ENCODE assay signal across 1 cellular context in the genomic region with DNA sequence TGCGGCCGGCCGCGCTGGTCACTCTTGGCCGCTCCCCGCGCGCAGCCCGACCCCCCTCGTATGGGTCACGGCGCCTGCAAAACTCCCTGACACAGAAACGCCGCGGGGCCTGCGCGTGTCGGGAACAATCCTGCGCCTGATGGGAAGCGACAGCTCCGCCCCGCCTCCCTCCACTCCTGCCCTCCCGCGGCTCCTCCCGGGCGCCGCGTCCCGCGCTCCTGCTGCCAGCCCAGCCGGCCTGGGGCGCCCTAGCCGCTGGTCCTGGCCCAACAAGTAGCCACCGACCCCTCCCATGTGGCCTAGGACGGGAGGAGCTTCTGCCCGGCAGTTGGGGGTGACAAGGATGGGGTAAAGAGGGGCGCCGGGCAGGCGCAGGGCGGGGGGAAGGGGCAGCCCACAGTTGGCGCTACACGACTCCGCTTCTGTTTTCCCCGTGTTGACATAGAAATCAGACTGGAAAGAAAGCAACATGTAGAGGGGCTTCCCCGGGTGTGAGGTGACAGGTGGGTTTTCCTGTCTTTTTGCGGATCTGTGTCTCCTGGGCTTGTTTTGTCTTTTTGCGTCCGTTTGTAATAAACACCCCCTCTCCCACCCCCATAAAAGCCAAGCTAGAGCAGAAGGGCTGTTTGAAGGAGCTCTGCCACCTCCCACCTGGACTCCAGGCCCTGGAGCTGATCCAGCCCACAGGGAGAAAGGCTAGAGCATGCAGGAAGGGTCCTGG.
A peak's percentile ranks its signal among the peaks of the same experiment; 100 is the strongest.
TF ChIP-seq lines count a peak whose summit lies in the region.

No MANE protein-coding gene starts in this region.

TF ChIP-seq in GM23338, 12 proteins besides CTCF, POLR2A, EP300 and RAD21:
- TF ChIP-seq, protein P1, sequence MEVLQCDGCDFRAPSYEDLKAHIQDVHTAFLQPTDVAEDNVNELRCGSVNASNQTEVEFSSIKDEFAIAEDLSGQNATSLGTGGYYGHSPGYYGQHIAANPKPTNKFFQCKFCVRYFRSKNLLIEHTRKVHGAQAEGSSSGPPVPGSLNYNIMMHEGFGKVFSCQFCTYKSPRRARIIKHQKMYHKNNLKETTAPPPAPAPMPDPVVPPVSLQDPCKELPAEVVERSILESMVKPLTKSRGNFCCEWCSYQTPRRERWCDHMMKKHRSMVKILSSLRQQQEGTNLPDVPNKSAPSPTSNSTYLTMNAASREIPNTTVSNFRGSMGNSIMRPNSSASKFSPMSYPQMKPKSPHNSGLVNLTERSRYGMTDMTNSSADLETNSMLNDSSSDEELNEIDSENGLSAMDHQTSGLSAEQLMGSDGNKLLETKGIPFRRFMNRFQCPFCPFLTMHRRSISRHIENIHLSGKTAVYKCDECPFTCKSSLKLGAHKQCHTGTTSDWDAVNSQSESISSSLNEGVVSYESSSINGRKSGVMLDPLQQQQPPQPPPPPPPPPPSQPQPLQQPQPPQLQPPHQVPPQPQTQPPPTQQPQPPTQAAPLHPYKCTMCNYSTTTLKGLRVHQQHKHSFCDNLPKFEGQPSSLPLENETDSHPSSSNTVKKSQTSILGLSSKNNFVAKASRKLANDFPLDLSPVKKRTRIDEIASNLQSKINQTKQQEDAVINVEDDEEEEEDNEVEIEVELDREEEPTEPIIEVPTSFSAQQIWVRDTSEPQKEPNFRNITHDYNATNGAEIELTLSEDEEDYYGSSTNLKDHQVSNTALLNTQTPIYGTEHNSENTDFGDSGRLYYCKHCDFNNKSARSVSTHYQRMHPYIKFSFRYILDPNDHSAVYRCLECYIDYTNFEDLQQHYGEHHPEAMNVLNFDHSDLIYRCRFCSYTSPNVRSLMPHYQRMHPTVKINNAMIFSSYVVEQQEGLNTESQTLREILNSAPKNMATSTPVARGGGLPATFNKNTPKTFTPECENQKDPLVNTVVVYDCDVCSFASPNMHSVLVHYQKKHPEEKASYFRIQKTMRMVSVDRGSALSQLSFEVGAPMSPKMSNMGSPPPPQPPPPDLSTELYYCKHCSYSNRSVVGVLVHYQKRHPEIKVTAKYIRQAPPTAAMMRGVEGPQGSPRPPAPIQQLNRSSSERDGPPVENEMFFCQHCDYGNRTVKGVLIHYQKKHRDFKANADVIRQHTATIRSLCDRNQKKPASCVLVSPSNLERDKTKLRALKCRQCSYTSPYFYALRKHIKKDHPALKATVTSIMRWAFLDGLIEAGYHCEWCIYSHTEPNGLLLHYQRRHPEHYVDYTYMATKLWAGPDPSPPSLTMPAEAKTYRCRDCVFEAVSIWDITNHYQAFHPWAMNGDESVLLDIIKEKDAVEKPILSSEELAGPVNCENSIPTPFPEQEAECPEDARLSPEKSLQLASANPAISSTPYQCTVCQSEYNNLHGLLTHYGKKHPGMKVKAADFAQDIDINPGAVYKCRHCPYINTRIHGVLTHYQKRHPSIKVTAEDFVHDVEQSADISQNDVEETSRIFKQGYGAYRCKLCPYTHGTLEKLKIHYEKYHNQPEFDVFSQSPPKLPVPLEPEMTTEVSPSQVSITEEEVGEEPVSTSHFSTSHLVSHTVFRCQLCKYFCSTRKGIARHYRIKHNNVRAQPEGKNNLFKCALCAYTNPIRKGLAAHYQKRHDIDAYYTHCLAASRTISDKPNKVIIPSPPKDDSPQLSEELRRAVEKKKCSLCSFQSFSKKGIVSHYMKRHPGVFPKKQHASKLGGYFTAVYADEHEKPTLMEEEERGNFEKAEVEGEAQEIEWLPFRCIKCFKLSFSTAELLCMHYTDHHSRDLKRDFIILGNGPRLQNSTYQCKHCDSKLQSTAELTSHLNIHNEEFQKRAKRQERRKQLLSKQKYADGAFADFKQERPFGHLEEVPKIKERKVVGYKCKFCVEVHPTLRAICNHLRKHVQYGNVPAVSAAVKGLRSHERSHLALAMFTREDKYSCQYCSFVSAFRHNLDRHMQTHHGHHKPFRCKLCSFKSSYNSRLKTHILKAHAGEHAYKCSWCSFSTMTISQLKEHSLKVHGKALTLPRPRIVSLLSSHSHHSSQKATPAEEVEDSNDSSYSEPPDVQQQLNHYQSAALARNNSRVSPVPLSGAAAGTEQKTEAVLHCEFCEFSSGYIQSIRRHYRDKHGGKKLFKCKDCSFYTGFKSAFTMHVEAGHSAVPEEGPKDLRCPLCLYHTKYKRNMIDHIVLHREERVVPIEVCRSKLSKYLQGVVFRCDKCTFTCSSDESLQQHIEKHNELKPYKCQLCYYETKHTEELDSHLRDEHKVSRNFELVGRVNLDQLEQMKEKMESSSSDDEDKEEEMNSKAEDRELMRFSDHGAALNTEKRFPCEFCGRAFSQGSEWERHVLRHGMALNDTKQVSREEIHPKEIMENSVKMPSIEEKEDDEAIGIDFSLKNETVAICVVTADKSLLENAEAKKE (CRISPR knock-in tag; IDR thresholded peaks at IDR 0.05), result no peak
- TF ChIP-seq EZH2 (IDR thresholded peaks at IDR 0.05; ENCODE audit: low read depth, unreplicated experiment) (peak; percentile 87), EZH2phosphoT487 (IDR thresholded peaks at IDR 0.05; ENCODE audit: unreplicated experiment) (no peak)
